Comparison of ENCODE assay signal across 9 cellular contexts in the genomic region with DNA sequence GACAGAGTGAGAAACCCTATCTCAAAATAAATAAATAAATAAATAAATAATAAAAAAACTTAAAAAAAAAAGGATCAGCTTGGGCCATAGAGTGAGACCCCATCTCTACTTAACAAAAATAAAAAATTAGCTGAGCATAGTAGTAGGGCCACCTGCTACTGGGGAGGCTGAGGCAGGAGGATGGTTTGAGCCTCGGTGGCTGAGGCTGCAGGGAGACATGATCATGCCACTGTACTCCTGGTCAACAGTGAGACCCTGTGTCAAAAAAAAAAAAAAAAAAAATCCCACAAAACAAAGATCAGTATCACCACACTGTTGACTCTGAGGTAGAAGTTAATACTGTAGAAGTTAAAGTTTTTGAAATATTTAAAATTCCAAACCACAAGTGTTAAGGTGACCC.
"Had no signal": no experiment of that assay in that cellular context is flagged by ENCODE, and none has a peak within 500 bp of the region (broad histone marks: within the 10 kb centered on the region; RNA-seq: fewer than 3 reads in every experiment).

No MANE protein-coding gene starts in this region.

- DNase-seq: GM23248, GOT3, H7, HFFc6, IMR-90 had no signal

- H2AFZ ChIP-seq: GM23248 had no signal

- H3K4me3 ChIP-seq: GM23248, HAP-1, K562 had no signal

- ATAC-seq: HCT116, K562 had no signal

- H3K27ac ChIP-seq: GM23248, HL-60 had no signal

- H3K27ac Mint-ChIP-seq: HFFc6 had no signal

- H3K9me3 ChIP-seq: HAP-1 had no signal

- H3K4me3 Mint-ChIP-seq: HFFc6 had no signal

- H3K9ac ChIP-seq: GM23248 had no signal

- H3K9me3 Mint-ChIP-seq: HFFc6 had no signal
